In the genomic region with DNA sequence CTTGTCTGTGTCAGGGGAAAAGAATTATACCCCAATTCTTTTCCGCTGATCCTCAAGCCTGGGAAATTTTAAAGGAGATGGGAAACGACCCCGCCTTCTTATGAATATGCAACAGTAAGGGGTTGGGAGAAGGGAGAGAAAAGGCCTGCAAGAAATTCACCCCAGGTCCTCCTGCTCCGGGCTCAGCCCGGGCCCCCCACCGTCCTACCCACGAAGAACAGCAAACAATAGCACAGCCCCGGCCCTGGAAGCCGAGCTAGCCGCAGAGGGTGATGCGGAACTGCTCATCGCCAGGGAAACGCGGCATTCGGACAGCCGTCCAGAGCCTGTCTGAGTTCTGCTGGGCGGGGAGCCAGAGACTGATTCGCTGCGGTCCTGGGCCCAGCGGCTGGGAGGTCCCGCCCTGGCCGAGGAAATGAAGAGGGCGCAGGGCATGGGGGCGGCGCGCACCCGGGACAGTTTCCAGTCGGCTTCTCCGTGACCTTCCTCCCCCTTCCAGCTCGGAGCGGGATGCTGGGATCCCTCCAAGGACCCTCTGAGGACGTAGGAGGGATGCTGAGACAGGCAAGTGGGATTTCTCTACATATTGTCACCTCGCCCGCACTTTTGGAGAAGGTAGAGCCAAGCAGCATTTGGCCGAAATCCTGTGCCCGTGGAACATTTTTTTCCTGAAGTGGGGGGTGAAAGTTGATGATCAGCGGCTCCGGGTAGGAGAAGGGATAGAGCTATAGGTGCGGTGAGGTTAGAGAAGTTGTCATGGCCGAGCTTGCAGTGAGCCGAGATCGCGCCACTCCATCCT, we compare ENCODE assay signal across 8 cellular contexts.
A peak's percentile ranks its signal among the peaks of the same experiment; 100 is the strongest.
DNase-seq lines count a peak whose midpoint lies in the region; ATAC-seq, FAIRE-seq and TF ChIP-seq lines count a peak whose summit lies in the region.

No MANE protein-coding gene starts in this region.

- H3K9ac ChIP-seq in SK-N-SH = peak overlapping the region; percentile 94
- H3K9ac ChIP-seq in iPS-15b (ENCODE audit: low read depth, low read length) = no peak overlapping the region

- peaks cover 0 to 4% (median 0%) of the 10 kb centered on the region in 5 donors for H3K9me3 Mint-ChIP-seq in CD8-positive, alpha-beta memory T cell

- H3K4me3 ChIP-seq in CD8-positive, alpha-beta memory T cell (ENCODE audit: low read length) = peak overlapping the region; percentile 62
- H3K4me3 ChIP-seq in SK-N-SH (ENCODE audit: low read depth in 2 of 2, low read length in 1 of 2) (peak overlapping the region; percentile 79 to 92), bronchial epithelial cell (ENCODE audit: low read depth, low read length) (peak overlapping the region; percentile 33), iPS-15b (ENCODE audit: low read depth, low read length) (peak overlapping the region; percentile 78), retinal pigment epithelial cell (ENCODE audit: low read length) (peak overlapping the region; percentile 73)

- no peak overlapping the region for H3K27ac ChIP-seq in CD8-positive, alpha-beta memory T cell (ENCODE audit: low read depth, low read length)
- H3K27ac ChIP-seq in SK-N-SH (ENCODE audit: low read depth in 2 of 2, low read length in 1 of 2) = peak overlapping the region; percentile 66 to 98

- TF ChIP-seq EP300 in SK-N-SH (IDR thresholded peaks at IDR 0.05; ENCODE audit: borderline replicate concordance in 1 of 2, low read depth in 1 of 2, low read length in 1 of 2) = no peak

- TF ChIP-seq CTCF in SK-N-SH (IDR thresholded peaks at IDR 0.05) (no peak), bronchial epithelial cell (IDR thresholded peaks at IDR 0.05; ENCODE audit: insufficient read depth, low read length, severe bottlenecking) (no peak), retinal pigment epithelial cell (conservative IDR thresholded peaks at IDR 0.05; ENCODE audit: low read depth, low read length) (no peak)

- H3K27me3 Mint-ChIP-seq in CD8-positive, alpha-beta memory T cell = peaks cover 30 to 32% of the 10 kb centered on the region in 2 donors

- no peaks in the 10 kb centered on the region for H3K9me3 ChIP-seq in CD8-positive, alpha-beta memory T cell (ENCODE audit: low read length)
- H3K9me3 ChIP-seq in SK-N-SH (no peaks in the 10 kb centered on the region), iPS-15b (ENCODE audit: control insufficient read depth, insufficient read depth, low read length) (no peaks in the 10 kb centered on the region)

- H3K4me1 ChIP-seq in CD8-positive, alpha-beta memory T cell (ENCODE audit: insufficient read depth, low read length) = peaks cover 14% of the 10 kb centered on the region
- H3K4me1 ChIP-seq in SK-N-SH (ENCODE audit: control insufficient read depth in 1 of 2, insufficient read depth in 2 of 2, low read depth in 1 of 2, low read length in 1 of 2) (peaks cover 0 to 2% of the 10 kb centered on the region in 2 experiments; a peak in 1 of 4 replicates), iPS-15b (ENCODE audit: control insufficient read depth, insufficient read depth, low read length) (peaks cover 2% of the 10 kb centered on the region)

- H2AFZ ChIP-seq in SK-N-SH (ENCODE audit: low read depth) = peak overlapping the region; percentile 96

- DNase-seq in CD8-positive, alpha-beta memory T cell = peak; percentile 23 to 71 (median 28)
- DNase-seq in SK-N-SH (peak; percentile 85), bronchial epithelial cell (ENCODE audit: low read depth) (peak; percentile 29), retinal pigment epithelial cell (ENCODE audit: low read depth) (no peak), NAMALWA (ENCODE audit: low spot score) (no peak)

- TF ChIP-seq RAD21 in SK-N-SH (IDR thresholded peaks at IDR 0.05; ENCODE audit: low read length) = no peak

- under 1% methylated on average over 32 of the region's 43 CpGs for WGBS in SK-N-SH (ENCODE audit: low lambda C conversion rate)

- POLR2A ChIA-PET in CD8-positive, alpha-beta memory T cell (lab: Charles Lee) = interaction anchor here (0.9 kb wide), 1 partner anchor 181 kb away, joined by 4 read pairs; the partner anchor contains the start of gene SPATA13
- POLR2A ChIA-PET in SK-N-SH (lab: Yijun Ruan, JAX) = no interaction called here

- H4K20me1 ChIP-seq in SK-N-SH (ENCODE audit: insufficient read depth) = no peaks in the 10 kb centered on the region

- no peaks in the 10 kb centered on the region for H3K79me2 ChIP-seq in SK-N-SH (ENCODE audit: insufficient read depth)

- peaks cover 12% of the 10 kb centered on the region for H3F3A ChIP-seq in SK-N-SH (replicated peaks; ENCODE audit: insufficient read depth)

- peak overlapping the region; percentile 86 to 96 (median 92) for H3K4me3 Mint-ChIP-seq in CD8-positive, alpha-beta memory T cell

- peaks cover 9 to 16% (median 15%) of the 10 kb centered on the region in 3 donors for H3K4me1 Mint-ChIP-seq in CD8-positive, alpha-beta memory T cell

- peak overlapping the region; percentile 80 to 99 (median 96) for H3K27ac Mint-ChIP-seq in CD8-positive, alpha-beta memory T cell

- CTCF ChIA-PET in CD8-positive, alpha-beta memory T cell (lab: Charles Lee) = no interaction called here
- CTCF ChIA-PET in SK-N-SH (lab: Yijun Ruan, JAX) = interaction anchor here (1.0 to 2.0 kb wide), 4 partner anchors 19 to 53 kb away, joined by 3 to 8 read pairs (median 3); no protein-coding TSS in a partner anchor

- H3K36me3 ChIP-seq in CD8-positive, alpha-beta memory T cell (ENCODE audit: insufficient read depth, low read length) = no peaks in the 10 kb centered on the region
- H3K36me3 ChIP-seq in SK-N-SH (replicated peaks in 1 of 2; ENCODE audit: control insufficient read depth in 1 of 2, insufficient read depth in 2 of 2, low read length in 1 of 2) = no peaks in the 10 kb centered on the region
- H3K36me3 ChIP-seq in bronchial epithelial cell (ENCODE audit: control insufficient read depth, insufficient read depth, low read length) = no peaks in the 10 kb centered on the region
- H3K36me3 ChIP-seq in iPS-15b (ENCODE audit: control insufficient read depth, insufficient read depth, low read length) = no peaks in the 10 kb centered on the region

- H3K36me3 Mint-ChIP-seq in CD8-positive, alpha-beta memory T cell = peaks cover 0 to 3% (median 0%) of the 10 kb centered on the region in 3 donors

- FAIRE-seq in bronchial epithelial cell (lab: Jason Lieb, UNC) = no peak

- no peaks in the 10 kb centered on the region for H3K9me2 ChIP-seq in SK-N-SH

- peaks cover 22% of the 10 kb centered on the region for H3K27me3 ChIP-seq in CD8-positive, alpha-beta memory T cell (ENCODE audit: insufficient read depth, low read length, poor library complexity, severe bottlenecking)
- H3K27me3 ChIP-seq in SK-N-SH (ENCODE audit: insufficient read depth) (no peaks in the 10 kb centered on the region), bronchial epithelial cell (ENCODE audit: control insufficient read depth, insufficient read depth, low read length) (no peaks in the 10 kb centered on the region), iPS-15b (ENCODE audit: control insufficient read depth, insufficient read depth, low read length) (peaks cover 2% of the 10 kb centered on the region)

- ATAC-seq in GM19324 (IDR thresholded peaks at IDR 0.05; ENCODE audit: low FRiP score, unreplicated experiment) (peak; percentile 75), HG03442 (IDR thresholded peaks at IDR 0.05; ENCODE audit: unreplicated experiment) (peak; percentile 40)

- peak overlapping the region; percentile 100 for H3K4me2 ChIP-seq in SK-N-SH

TF ChIP-seq in SK-N-SH, 30 proteins besides CTCF, POLR2A, EP300 and RAD21 (continues in another document):
- TF ChIP-seq YY1 (IDR thresholded peaks at IDR 0.05; ENCODE audit: low read depth) (0 out of 2 replicates have a peak, but pooled peaks have one; percentile 14), REST (IDR thresholded peaks at IDR 0.05; ENCODE audit: low read depth, low read length) (no peak), POLR2AphosphoS5 (IDR thresholded peaks at IDR 0.05; ENCODE audit: low read depth, low read length) (peak; percentile 43)
- TF ChIP-seq, protein P1, sequence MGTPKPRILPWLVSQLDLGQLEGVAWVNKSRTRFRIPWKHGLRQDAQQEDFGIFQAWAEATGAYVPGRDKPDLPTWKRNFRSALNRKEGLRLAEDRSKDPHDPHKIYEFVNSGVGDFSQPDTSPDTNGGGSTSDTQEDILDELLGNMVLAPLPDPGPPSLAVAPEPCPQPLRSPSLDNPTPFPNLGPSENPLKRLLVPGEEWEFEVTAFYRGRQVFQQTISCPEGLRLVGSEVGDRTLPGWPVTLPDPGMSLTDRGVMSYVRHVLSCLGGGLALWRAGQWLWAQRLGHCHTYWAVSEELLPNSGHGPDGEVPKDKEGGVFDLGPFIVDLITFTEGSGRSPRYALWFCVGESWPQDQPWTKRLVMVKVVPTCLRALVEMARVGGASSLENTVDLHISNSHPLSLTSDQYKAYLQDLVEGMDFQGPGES (IDR thresholded peaks at IDR 0.05; ENCODE audit: low read depth, low read length) = no peak

Comparison
In these comparisons a context has a peak if more than half of its experiments do, and no peak if none do; other contexts are left out.
1. DNase-seq: peak in CD8-positive, alpha-beta memory T cell (5 of 5), SK-N-SH (single experiment) and bronchial epithelial cell (single experiment); none in retinal pigment epithelial cell (single experiment) and NAMALWA (single experiment).
2. H3K4me3 ChIP-seq: peak in every context shown above with its lines; median percentile 86 in SK-N-SH; 78 in iPS-15b; 73 in retinal pigment epithelial cell; 62 in CD8-positive, alpha-beta memory T cell; 33 in bronchial epithelial cell.